11 cellular contexts compared by ENCODE assay signal in the genomic region with DNA sequence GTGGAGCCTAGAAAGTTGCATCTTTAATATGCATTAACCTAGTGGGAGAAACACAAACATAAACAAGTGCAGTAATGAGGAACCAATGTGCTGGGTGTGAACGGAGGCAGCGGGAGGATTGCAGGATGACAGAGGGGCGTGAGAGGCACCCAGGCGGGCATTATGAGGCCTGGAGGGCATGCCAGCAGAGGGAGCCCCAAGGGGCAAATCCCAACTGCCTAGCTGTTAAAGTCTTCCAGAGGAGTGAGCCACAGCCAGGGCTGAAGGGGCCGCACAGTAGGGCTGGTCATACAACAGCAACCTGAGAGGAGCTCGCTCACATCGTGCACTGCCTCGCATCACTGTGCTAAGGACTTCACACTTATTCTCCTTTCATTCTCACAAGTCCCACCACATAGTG. TPM values are rescaled to one million over a fixed set of nuclear protein-coding genes. Genes with fewer than 3 reads are reported as not detected.
DNase-seq lines count a peak whose midpoint lies in the region; ATAC-seq and TF ChIP-seq lines count a peak whose summit lies in the region.
"Had no signal": no experiment of that assay in that cellular context is flagged by ENCODE, and none has a peak within 500 bp of the region (broad histone marks: within the 10 kb centered on the region; RNA-seq: fewer than 3 reads in every experiment).

No MANE protein-coding gene starts in this region.

- H3K27me3 Mint-ChIP-seq in T-helper 2 cell treated with Interferon-gamma antibody and Interleukin-4, amounts not matched to agents 5 μg/mL and 100 μg/mL, for 36 hours (ENCODE audit: low read depth), result peaks cover 13% of the 10 kb centered on the region

- intact Hi-C loops in left colon (cut with DNase I, micrococcal nuclease), result no loop called here

- no peak overlapping the region for H3K27ac ChIP-seq in VCaP
- H3K27ac ChIP-seq: pancreas had no signal

- ATAC-seq in left colon, result peak; percentile 49

- DNase-seq in BJ (ENCODE audit: low read depth) (no peak), GM13977 (ENCODE audit: low spot score) (no peak), left colon (peak; percentile 26 to 53), AG08395 (ENCODE audit: low spot score) (no peak), nucleus accumbens (lab: John Stamatoyannopoulos, UW) (no peak)
- DNase-seq in activated naive CD4-positive, alpha-beta T cell (lab: John Stamatoyannopoulos, UW), result no peak
- no peak for DNase-seq in T-helper 2 cell treated with Interferon-gamma antibody and Interleukin-4, amounts not matched to agents 5 μg/mL and 100 μg/mL, for 36 hours (ENCODE audit: low spot score)
- DNase-seq: effector memory CD4-positive, alpha-beta T cell; pancreas had no signal

- no peak overlapping the region for H3K4me3 ChIP-seq in BJ (ENCODE audit: low read depth, low read length)
- H3K4me3 ChIP-seq: pancreas had no signal

- in situ Hi-C loops in GM13977 (cut with MboI; ENCODE audit: low pct_unique_long_range_greater_than_20kb, low sequenced_read_pairs, unreplicated experiment), result loop anchor here (25.0 kb wide), 1 partner anchor 543 kb away; a partner anchor contains a TSS

- no peak overlapping the region for H3K27ac Mint-ChIP-seq in T-helper 2 cell treated with Interferon-gamma antibody and Interleukin-4, amounts not matched to agents 5 μg/mL and 100 μg/mL, for 36 hours
- H3K27ac Mint-ChIP-seq: T-helper 1 cell treated with Interleukin-12 subunit alpha and Interleukin-12 subunit beta and Interleukin-4 antibody, amounts not matched to agents 30 μg/mL and 1 μg/mL, for 36 hours had no signal

- H3K27me3 ChIP-seq in BJ (ENCODE audit: control insufficient read depth, insufficient read depth, low read length), result peaks cover 3% of the 10 kb centered on the region; the same call in 1 of the 2 replicates
- H3K27me3 ChIP-seq: pancreas had no signal

- no peaks in the 10 kb centered on the region for H3K9me3 Mint-ChIP-seq in T-helper 2 cell treated with Interferon-gamma antibody and Interleukin-4, amounts not matched to agents 5 μg/mL and 100 μg/mL, for 36 hours
- H3K9me3 Mint-ChIP-seq: T-helper 1 cell treated with Interleukin-12 subunit alpha and Interleukin-12 subunit beta and Interleukin-4 antibody, amounts not matched to agents 30 μg/mL and 1 μg/mL, for 36 hours had no signal

- POLR2A ChIA-PET in BJ (lab: Charles Lee), result no interaction called here

- H3K4me1 Mint-ChIP-seq in T-helper 2 cell treated with Interferon-gamma antibody and Interleukin-4, amounts not matched to agents 5 μg/mL and 100 μg/mL, for 36 hours (ENCODE audit: low read depth), result peaks cover 5% of the 10 kb centered on the region

- CTCF ChIA-PET in BJ (lab: Yijun Ruan, JAX), result interaction anchor here (1.0 to 7.6 kb wide), 5 partner anchors 9 to 540 kb away, joined by 3 to 158 read pairs (median 8); a partner anchor contains a TSS

- TF ChIP-seq CTCF in BJ (IDR thresholded peaks at IDR 0.05; ENCODE audit: insufficient read depth, low read depth, low read length) (peak; percentile 60), GM13977 (IDR thresholded peaks at IDR 0.05; ENCODE audit: extremely low read depth, insufficient read depth, missing control alignments) (peak; percentile 55), VCaP (conservative IDR thresholded peaks at IDR 0.05) (peak; percentile 54)

- H3K36me3 Mint-ChIP-seq in T-helper 2 cell treated with Interferon-gamma antibody and Interleukin-4, amounts not matched to agents 5 μg/mL and 100 μg/mL, for 36 hours (ENCODE audit: low read depth), result no peaks in the 10 kb centered on the region

- no peak overlapping the region for H3K4me3 Mint-ChIP-seq in T-helper 2 cell treated with Interferon-gamma antibody and Interleukin-4, amounts not matched to agents 5 μg/mL and 100 μg/mL, for 36 hours
- H3K4me3 Mint-ChIP-seq: T-helper 1 cell treated with Interleukin-12 subunit alpha and Interleukin-12 subunit beta and Interleukin-4 antibody, amounts not matched to agents 30 μg/mL and 1 μg/mL, for 36 hours had no signal

- no peaks in the 10 kb centered on the region for H3K36me3 ChIP-seq in BJ (ENCODE audit: control insufficient read depth, insufficient read depth, low read length)
- H3K36me3 ChIP-seq: pancreas had no signal

RNA-seq across cellular contexts. Expression of a gene that starts 13.3 kb away (rescaled TPM):
- 4.6 and 6.4 TPM in 2 replicates for polyA plus RNA-seq in BJ (2011; rRNA removed)
- polyA minus RNA-seq in BJ (2011; rRNA and poly(A)+ RNA removed), result 0.72 and 1.6 TPM in 2 replicates
- total RNA-seq in left colon, result 1 to 10 TPM; 1.3 to 2.1 TPM

RNA-seq across cellular contexts. Expression of a gene that starts 17.4 kb away (rescaled TPM):
- 25.5 and 31.2 TPM in 2 replicates for polyA plus RNA-seq in BJ (2011; rRNA removed)
- polyA minus RNA-seq in BJ (2011; rRNA and poly(A)+ RNA removed), result 16.5 and 18.5 TPM in 2 replicates
- total RNA-seq in left colon, result 100 to 1,000 TPM; 107 to 108 TPM

Comparison
In these comparisons a context has a peak if more than half of its experiments do, and no peak if none do; other contexts are left out.
1. DNase-seq: peak in left colon (2 of 2); none in BJ (single experiment), GM13977 (single experiment), AG08395 (single experiment), nucleus accumbens (0 of 56), activated naive CD4-positive, alpha-beta T cell (0 of 4) and T-helper 2 cell treated with Interferon-gamma antibody and Interleukin-4, amounts not matched to agents 5 μg/mL and 100 μg/mL, for 36 hours (single experiment).
2. Peak in every context shown above with its lines, with median percentiles within 50 percentile points of each other: CTCF ChIP-seq.